In the genomic region with DNA sequence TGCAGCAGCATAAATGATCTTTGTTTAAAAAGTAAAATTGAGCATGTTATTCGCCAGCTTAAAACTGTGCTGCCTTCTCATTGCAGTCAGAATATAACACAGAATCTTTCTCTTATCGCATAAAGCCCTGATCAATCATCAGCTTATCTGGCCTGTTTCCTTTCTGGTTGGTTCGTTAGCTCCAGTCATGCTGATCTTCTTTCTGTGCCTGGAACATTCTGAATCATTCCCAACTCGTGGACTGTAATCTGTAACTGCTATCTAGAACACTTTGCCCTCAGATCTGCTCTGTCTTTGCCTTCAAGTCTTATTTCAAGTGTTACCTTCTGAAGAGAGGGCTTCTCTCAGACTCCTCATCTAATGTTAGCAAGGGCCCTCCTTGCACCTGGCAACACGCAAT, we compare ENCODE assay signal across 1 cellular context.
TF ChIP-seq lines count a peak whose summit lies in the region.

No MANE protein-coding gene starts in this region.

TF ChIP-seq in K562, 482 proteins besides CTCF, POLR2A, EP300 and RAD21 (continued from another document and continues in another):
- TF ChIP-seq ZNF398 (CRISPR knock-in tag; IDR thresholded peaks at IDR 0.05) (no peak), RERE (CRISPR knock-in tag; IDR thresholded peaks at IDR 0.05; ENCODE audit: borderline replicate concordance) (no peak), HDGF (IDR thresholded peaks at IDR 0.05) (no peak), CBX5 (IDR thresholded peaks at IDR 0.05; ENCODE audit: borderline replicate concordance, low read depth) (no peak), SMAD4 (CRISPR knock-in tag; conservative IDR thresholded peaks at IDR 0.05) (no peak), ZNF197 (CRISPR knock-in tag; IDR thresholded peaks at IDR 0.05; ENCODE audit: low read depth) (no peak), ZFP36 (IDR thresholded peaks at IDR 0.05; ENCODE audit: low read depth, low read length, partially characterized antibody) (peak; percentile 37), NFYB (IDR thresholded peaks at IDR 0.05; ENCODE audit: extremely low read depth, insufficient read length) (no peak), POLR2H (tag; IDR thresholded peaks at IDR 0.05; ENCODE audit: low read depth) (peak; percentile 8; the same call in 1 of the 2 replicates), ZNF707 (CRISPR knock-in tag; conservative IDR thresholded peaks at IDR 0.05) (no peak), ATF3 (IDR thresholded peaks at IDR 0.05) (no peak; the same call in 1 of the 2 replicates), ATF3 (CRISPR knock-in tag; conservative IDR thresholded peaks at IDR 0.05) (no peak), CBX1 (IDR thresholded peaks at IDR 0.05; ENCODE audit: low read depth) (no peak), ASH1L (IDR thresholded peaks at IDR 0.05; ENCODE audit: borderline replicate concordance, low read depth, partially characterized antibody) (no peak), ZBTB34 (CRISPR knock-in tag; IDR thresholded peaks at IDR 0.05) (no peak), DIDO1 (tag; IDR thresholded peaks at IDR 0.05; ENCODE audit: low read depth) (no peak), ZNF354B (CRISPR knock-in tag; IDR thresholded peaks at IDR 0.05) (no peak), PRPF4 (IDR thresholded peaks at IDR 0.05; ENCODE audit: insufficient read depth, low read depth, low read length, poor library complexity, severe bottlenecking) (no peak), WHSC1 (IDR thresholded peaks at IDR 0.05; ENCODE audit: low read length) (no peak), CREM (IDR thresholded peaks at IDR 0.05; ENCODE audit: low read depth) (peak; percentile 53; the same call in 1 of the 2 replicates), ZNF584 (CRISPR knock-in tag; IDR thresholded peaks at IDR 0.05; ENCODE audit: low read depth) (no peak), BCL6 (CRISPR knock-in tag; IDR thresholded peaks at IDR 0.05) (no peak), MIER1 (IDR thresholded peaks at IDR 0.05; ENCODE audit: low read depth) (no peak), ETV5 (CRISPR knock-in tag; IDR thresholded peaks at IDR 0.05; ENCODE audit: low read depth) (no peak), ZNF76 (CRISPR knock-in tag; IDR thresholded peaks at IDR 0.05; ENCODE audit: borderline replicate concordance) (no peak), ZNF696 (CRISPR knock-in tag; conservative IDR thresholded peaks at IDR 0.05) (no peak), MYBL2 (IDR thresholded peaks at IDR 0.05; ENCODE audit: low read depth) (no peak), MYBL2 (CRISPR knock-in tag; IDR thresholded peaks at IDR 0.05; ENCODE audit: borderline replicate concordance) (no peak), MTA1 (IDR thresholded peaks at IDR 0.05; ENCODE audit: borderline replicate concordance) (peak; percentile 75; the same call in 1 of the 2 replicates), GATAD2A (IDR thresholded peaks at IDR 0.05) (no peak)
- TF ChIP-seq, protein P1, sequence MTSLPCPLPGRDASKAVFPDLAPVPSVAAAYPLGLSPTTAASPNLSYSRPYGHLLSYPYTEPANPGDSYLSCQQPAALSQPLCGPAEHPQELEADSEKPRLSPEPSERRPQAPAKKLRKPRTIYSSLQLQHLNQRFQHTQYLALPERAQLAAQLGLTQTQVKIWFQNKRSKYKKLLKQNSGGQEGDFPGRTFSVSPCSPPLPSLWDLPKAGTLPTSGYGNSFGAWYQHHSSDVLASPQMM (CRISPR knock-in tag; IDR thresholded peaks at IDR 0.05) = no peak
- TF ChIP-seq, protein P2, sequence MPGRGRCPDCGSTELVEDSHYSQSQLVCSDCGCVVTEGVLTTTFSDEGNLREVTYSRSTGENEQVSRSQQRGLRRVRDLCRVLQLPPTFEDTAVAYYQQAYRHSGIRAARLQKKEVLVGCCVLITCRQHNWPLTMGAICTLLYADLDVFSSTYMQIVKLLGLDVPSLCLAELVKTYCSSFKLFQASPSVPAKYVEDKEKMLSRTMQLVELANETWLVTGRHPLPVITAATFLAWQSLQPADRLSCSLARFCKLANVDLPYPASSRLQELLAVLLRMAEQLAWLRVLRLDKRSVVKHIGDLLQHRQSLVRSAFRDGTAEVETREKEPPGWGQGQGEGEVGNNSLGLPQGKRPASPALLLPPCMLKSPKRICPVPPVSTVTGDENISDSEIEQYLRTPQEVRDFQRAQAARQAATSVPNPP (IDR thresholded peaks at IDR 0.05; ENCODE audit: borderline replicate concordance, insufficient read depth, insufficient read length) = no peak
- TF ChIP-seq, protein P3, sequence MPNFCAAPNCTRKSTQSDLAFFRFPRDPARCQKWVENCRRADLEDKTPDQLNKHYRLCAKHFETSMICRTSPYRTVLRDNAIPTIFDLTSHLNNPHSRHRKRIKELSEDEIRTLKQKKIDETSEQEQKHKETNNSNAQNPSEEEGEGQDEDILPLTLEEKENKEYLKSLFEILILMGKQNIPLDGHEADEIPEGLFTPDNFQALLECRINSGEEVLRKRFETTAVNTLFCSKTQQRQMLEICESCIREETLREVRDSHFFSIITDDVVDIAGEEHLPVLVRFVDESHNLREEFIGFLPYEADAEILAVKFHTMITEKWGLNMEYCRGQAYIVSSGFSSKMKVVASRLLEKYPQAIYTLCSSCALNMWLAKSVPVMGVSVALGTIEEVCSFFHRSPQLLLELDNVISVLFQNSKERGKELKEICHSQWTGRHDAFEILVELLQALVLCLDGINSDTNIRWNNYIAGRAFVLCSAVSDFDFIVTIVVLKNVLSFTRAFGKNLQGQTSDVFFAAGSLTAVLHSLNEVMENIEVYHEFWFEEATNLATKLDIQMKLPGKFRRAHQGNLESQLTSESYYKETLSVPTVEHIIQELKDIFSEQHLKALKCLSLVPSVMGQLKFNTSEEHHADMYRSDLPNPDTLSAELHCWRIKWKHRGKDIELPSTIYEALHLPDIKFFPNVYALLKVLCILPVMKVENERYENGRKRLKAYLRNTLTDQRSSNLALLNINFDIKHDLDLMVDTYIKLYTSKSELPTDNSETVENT (CRISPR knock-in tag; IDR thresholded peaks at IDR 0.05) = no peak
- TF ChIP-seq, protein P4, sequence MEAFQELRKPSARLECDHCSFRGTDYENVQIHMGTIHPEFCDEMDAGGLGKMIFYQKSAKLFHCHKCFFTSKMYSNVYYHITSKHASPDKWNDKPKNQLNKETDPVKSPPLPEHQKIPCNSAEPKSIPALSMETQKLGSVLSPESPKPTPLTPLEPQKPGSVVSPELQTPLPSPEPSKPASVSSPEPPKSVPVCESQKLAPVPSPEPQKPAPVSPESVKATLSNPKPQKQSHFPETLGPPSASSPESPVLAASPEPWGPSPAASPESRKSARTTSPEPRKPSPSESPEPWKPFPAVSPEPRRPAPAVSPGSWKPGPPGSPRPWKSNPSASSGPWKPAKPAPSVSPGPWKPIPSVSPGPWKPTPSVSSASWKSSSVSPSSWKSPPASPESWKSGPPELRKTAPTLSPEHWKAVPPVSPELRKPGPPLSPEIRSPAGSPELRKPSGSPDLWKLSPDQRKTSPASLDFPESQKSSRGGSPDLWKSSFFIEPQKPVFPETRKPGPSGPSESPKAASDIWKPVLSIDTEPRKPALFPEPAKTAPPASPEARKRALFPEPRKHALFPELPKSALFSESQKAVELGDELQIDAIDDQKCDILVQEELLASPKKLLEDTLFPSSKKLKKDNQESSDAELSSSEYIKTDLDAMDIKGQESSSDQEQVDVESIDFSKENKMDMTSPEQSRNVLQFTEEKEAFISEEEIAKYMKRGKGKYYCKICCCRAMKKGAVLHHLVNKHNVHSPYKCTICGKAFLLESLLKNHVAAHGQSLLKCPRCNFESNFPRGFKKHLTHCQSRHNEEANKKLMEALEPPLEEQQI (IDR thresholded peaks at IDR 0.05) = no peak
- TF ChIP-seq, protein P5, sequence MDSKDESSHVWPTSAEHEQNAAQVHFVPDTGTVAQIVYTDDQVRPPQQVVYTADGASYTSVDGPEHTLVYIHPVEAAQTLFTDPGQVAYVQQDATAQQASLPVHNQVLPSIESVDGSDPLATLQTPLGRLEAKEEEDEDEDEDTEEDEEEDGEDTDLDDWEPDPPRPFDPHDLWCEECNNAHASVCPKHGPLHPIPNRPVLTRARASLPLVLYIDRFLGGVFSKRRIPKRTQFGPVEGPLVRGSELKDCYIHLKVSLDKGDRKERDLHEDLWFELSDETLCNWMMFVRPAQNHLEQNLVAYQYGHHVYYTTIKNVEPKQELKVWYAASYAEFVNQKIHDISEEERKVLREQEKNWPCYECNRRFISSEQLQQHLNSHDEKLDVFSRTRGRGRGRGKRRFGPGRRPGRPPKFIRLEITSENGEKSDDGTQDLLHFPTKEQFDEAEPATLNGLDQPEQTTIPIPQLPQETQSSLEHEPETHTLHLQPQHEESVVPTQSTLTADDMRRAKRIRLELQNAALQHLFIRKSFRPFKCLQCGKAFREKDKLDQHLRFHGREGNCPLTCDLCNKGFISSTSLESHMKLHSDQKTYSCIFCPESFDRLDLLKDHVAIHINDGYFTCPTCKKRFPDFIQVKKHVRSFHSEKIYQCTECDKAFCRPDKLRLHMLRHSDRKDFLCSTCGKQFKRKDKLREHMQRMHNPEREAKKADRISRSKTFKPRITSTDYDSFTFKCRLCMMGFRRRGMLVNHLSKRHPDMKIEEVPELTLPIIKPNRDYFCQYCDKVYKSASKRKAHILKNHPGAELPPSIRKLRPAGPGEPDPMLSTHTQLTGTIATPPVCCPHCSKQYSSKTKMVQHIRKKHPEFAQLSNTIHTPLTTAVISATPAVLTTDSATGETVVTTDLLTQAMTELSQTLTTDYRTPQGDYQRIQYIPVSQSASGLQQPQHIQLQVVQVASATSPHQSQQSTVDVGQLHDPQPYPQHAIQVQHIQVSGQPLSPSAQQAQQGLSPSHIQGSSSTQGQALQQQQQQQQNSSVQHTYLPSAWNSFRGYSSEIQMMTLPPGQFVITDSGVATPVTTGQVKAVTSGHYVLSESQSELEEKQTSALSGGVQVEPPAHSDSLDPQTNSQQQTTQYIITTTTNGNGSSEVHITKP (IDR thresholded peaks at IDR 0.05; ENCODE audit: partially characterized antibody) = no peak
- TF ChIP-seq, protein P6, sequence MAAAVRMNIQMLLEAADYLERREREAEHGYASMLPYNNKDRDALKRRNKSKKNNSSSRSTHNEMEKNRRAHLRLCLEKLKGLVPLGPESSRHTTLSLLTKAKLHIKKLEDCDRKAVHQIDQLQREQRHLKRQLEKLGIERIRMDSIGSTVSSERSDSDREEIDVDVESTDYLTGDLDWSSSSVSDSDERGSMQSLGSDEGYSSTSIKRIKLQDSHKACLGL (CRISPR knock-in tag; IDR thresholded peaks at IDR 0.05; ENCODE audit: borderline replicate concordance, poor library complexity, severe bottlenecking) = no peak
